Comparison of ENCODE assay signal across 8 cellular contexts in the genomic region with DNA sequence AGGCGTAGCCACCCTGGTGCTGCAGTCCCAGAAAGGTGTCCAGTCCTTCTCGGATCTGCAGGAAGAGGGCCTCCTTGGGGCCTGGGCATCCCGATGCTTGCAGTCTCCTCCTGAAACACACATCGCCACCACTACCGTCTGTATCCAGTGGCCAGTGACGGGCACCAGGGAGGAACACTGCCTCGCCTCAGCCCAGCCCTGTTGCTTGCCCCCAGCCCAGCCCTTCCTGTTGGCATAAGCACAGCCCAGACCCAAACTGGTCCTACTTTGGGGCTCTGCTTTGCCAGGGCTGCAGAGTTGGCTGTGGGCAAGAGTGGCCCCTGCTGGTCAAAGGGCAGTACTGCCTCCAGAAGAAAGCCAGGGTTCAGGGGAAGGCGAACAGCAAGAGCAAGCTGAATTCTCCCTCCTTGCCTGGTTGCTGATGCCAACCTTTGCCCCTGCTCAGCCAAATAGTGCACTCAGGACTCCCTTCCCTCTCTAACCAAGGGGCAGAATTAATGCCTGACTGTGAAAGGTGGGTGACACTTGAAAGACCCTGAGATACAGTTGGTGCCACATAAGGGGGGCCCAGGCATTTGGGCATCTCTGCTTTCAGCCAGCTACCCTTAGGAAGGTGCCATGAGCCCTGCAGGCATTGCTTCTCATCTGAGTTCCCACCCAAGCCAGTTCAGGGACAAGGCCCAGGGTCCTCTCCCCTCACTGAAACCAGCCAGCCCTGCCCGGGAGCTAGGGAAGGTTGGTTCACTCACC. TPM values are rescaled to one million over a fixed set of nuclear protein-coding genes. Genes with fewer than 3 reads are reported as not detected.
DNase-seq lines count a peak whose midpoint lies in the region; ATAC-seq and TF ChIP-seq lines count a peak whose summit lies in the region.

No MANE protein-coding gene starts in this region.

- H3K4me3 ChIP-seq in Karpas-422 (ENCODE audit: low read length) = peak overlapping the region; percentile 51; the same call in 1 of the 2 replicates
- H3K4me3 ChIP-seq in SJCRH30 = no peak overlapping the region
- peak overlapping the region; percentile 18 for H3K4me3 ChIP-seq in ovary
- peak overlapping the region; percentile 77 for H3K4me3 ChIP-seq in thoracic aorta

- TF ChIP-seq POLR2A in ovary (IDR thresholded peaks at IDR 0.05) = no peak

- CTCF ChIA-PET in activated naive CD4-positive, alpha-beta T cell treated with anti-CD3 and anti-CD28 coated beads for 36 hours (lab: Charles Lee) = interaction anchor here (0.5 to 6.7 kb wide), 24 partner anchors 8 to 97 kb away, joined by 3 to 129 read pairs (median 5); a partner anchor contains a TSS

- TF ChIP-seq EP300 in ovary (IDR thresholded peaks at IDR 0.05) = no peak

- TF ChIP-seq CTCF in glutamatergic neuron (IDR thresholded peaks at IDR 0.05; ENCODE audit: partially characterized antibody, unreplicated experiment) = peak; percentile 95
- TF ChIP-seq CTCF in ovary (IDR thresholded peaks at IDR 0.05) = peak; percentile 87 to 98 (median 97)
- peak; percentile 99 for TF ChIP-seq CTCF in thoracic aorta (IDR thresholded peaks at IDR 0.05)

- 15 to 22% (median 20%) methylated on average over 9 of the region's 9 CpGs for WGBS in ovary, 3 donors

- H3K27me3 ChIP-seq in Karpas-422 (ENCODE audit: low read length) (no peaks in the 10 kb centered on the region), SJCRH30 (no peaks in the 10 kb centered on the region), ovary (no peaks in the 10 kb centered on the region), thoracic aorta (replicated peaks; ENCODE audit: insufficient read depth) (no peaks in the 10 kb centered on the region)

- H3K4me2 ChIP-seq in Karpas-422 (ENCODE audit: low read depth, low read length, poor library complexity, severe bottlenecking) = peak overlapping the region; percentile 45

- DNase-seq in A172 (ENCODE audit: low spot score) (peak; percentile 80), Karpas-422 (peak; percentile 93), SJCRH30 (peak; percentile 61 to 83), glutamatergic neuron (peak; percentile 82), ovary (peak; percentile 70 to 82 (median 77)), thoracic aorta (ENCODE audit: low spot score) (no peak)
- DNase-seq in activated naive CD4-positive, alpha-beta T cell treated with anti-CD3 and anti-CD28 coated beads for 36 hours = peak; percentile 87

- no peaks in the 10 kb centered on the region for H3K27me3 Mint-ChIP-seq in activated naive CD4-positive, alpha-beta T cell treated with anti-CD3 and anti-CD28 coated beads for 36 hours (ENCODE audit: low read depth)
- peaks cover 7% of the 10 kb centered on the region for H3K27me3 Mint-ChIP-seq in glutamatergic neuron (ENCODE audit: unreplicated experiment)

- H3K9ac ChIP-seq in Karpas-422 (ENCODE audit: low read length) = peak overlapping the region; percentile 52

- H3K36me3 Mint-ChIP-seq in activated naive CD4-positive, alpha-beta T cell treated with anti-CD3 and anti-CD28 coated beads for 36 hours (ENCODE audit: low read depth) = no peaks in the 10 kb centered on the region
- no peaks in the 10 kb centered on the region for H3K36me3 Mint-ChIP-seq in glutamatergic neuron (ENCODE audit: unreplicated experiment)

- H3K9me2 ChIP-seq in Karpas-422 (replicated peaks; ENCODE audit: insufficient read depth, low read length) = no peaks in the 10 kb centered on the region

- H2AFZ ChIP-seq in Karpas-422 (ENCODE audit: low read length) = peak overlapping the region; percentile 86; the same call in 1 of the 2 replicates

- H3K4me3 Mint-ChIP-seq in activated naive CD4-positive, alpha-beta T cell treated with anti-CD3 and anti-CD28 coated beads for 36 hours = no peak overlapping the region
- H3K4me3 Mint-ChIP-seq in glutamatergic neuron (ENCODE audit: unreplicated experiment) = no peak overlapping the region

- H4K20me1 ChIP-seq in Karpas-422 (ENCODE audit: insufficient read depth, low read depth, low read length) = no peaks in the 10 kb centered on the region

- intact Hi-C loops in activated naive CD4-positive, alpha-beta T cell treated with anti-CD3 and anti-CD28 coated beads for 36 hours (cut with micrococcal nuclease) = loop anchor here (1.0 to 10.0 kb wide), 3 partner anchors 51 to 355 kb away; a partner anchor contains a TSS
- intact Hi-C loops in ovary (cut with DNase I) = loop anchor here in 2 of 4 donors (2.0 kb wide), 2 partner anchors 51 to 53 kb away; no protein-coding TSS in a partner anchor

- H3K27ac ChIP-seq in Karpas-422 (ENCODE audit: low read length) (no peak overlapping the region), SJCRH30 (no peak overlapping the region), ovary (no peak overlapping the region), thoracic aorta (peak overlapping the region; percentile 75 to 76)

- ATAC-seq in GM18498 (IDR thresholded peaks at IDR 0.05; ENCODE audit: unreplicated experiment) (peak; percentile 75), thoracic aorta (ENCODE audit: insufficient number of reproducible peaks, low FRiP score, low read depth) (peak; percentile 73)

- no peaks in the 10 kb centered on the region for H3K79me2 ChIP-seq in Karpas-422 (ENCODE audit: low read length)

- peaks cover 4% of the 10 kb centered on the region for H3K4me1 Mint-ChIP-seq in activated naive CD4-positive, alpha-beta T cell treated with anti-CD3 and anti-CD28 coated beads for 36 hours (ENCODE audit: low read depth)
- peaks cover 3% of the 10 kb centered on the region for H3K4me1 Mint-ChIP-seq in glutamatergic neuron (ENCODE audit: low read depth, unreplicated experiment)

- H3K27ac Mint-ChIP-seq in activated naive CD4-positive, alpha-beta T cell treated with anti-CD3 and anti-CD28 coated beads for 36 hours = no peak overlapping the region
- H3K27ac Mint-ChIP-seq in glutamatergic neuron (ENCODE audit: unreplicated experiment) = no peak overlapping the region

- H3K4me1 ChIP-seq in Karpas-422 (ENCODE audit: low read length) (peaks cover 11% of the 10 kb centered on the region), SJCRH30 (peaks cover 6% of the 10 kb centered on the region), ovary (ENCODE audit: insufficient read depth) (no peaks in the 10 kb centered on the region), thoracic aorta (ENCODE audit: control insufficient read depth in 1 of 2, low read depth in 2 of 2) (peaks cover 0 to 39% of the 10 kb centered on the region in 2 donors)

- no peaks in the 10 kb centered on the region for H3K9me3 Mint-ChIP-seq in activated naive CD4-positive, alpha-beta T cell treated with anti-CD3 and anti-CD28 coated beads for 36 hours
- peaks cover 4% of the 10 kb centered on the region for H3K9me3 Mint-ChIP-seq in glutamatergic neuron (ENCODE audit: unreplicated experiment)

- H3K36me3 ChIP-seq in Karpas-422 (ENCODE audit: insufficient read depth, low read length) (no peaks in the 10 kb centered on the region), SJCRH30 (no peaks in the 10 kb centered on the region), ovary (no peaks in the 10 kb centered on the region), thoracic aorta (no peaks in the 10 kb centered on the region)

- H3K9me3 ChIP-seq in Karpas-422 (ENCODE audit: low read length) (no peaks in the 10 kb centered on the region), SJCRH30 (replicated peaks) (no peaks in the 10 kb centered on the region), ovary (no peaks in the 10 kb centered on the region), thoracic aorta (no peaks in the 10 kb centered on the region)

RNA-seq across cellular contexts. Expression of a gene that starts 11.1 kb away (rescaled TPM):
- total RNA-seq in A172 (2014; rRNA removed; shearing (Covaris generic)) = 153 and 155 TPM in 2 replicates
- 85.1 and 207 TPM in 2 replicates for total RNA-seq in Karpas-422 (2014; rRNA removed; shearing (Covaris generic); ENCODE audit: low replicate concordance)
- total RNA-seq in SJCRH30 (2014; rRNA removed; shearing (Covaris generic)) = 152 and 167 TPM in 2 replicates
- total RNA-seq in activated naive CD4-positive, alpha-beta T cell treated with anti-CD3 and anti-CD28 coated beads for 36 hours = 100 to 1,000 TPM; 154 to 159 TPM
- total RNA-seq in glutamatergic neuron (ENCODE audit: unreplicated experiment) = 222 TPM
- 100 to 1,000 TPM in 1 of 7 donors, 10 to 100 TPM in 6; 41.0 to 221 (median 63.3) TPM for total RNA-seq in ovary
- polyA plus RNA-seq in ovary = 100 to 1,000 TPM in 1 of 2 donors, 10 to 100 TPM in 1; 36.3 to 108 TPM
- 100 to 1,000 TPM; 162 to 166 TPM for total RNA-seq in thoracic aorta

RNA-seq across cellular contexts. Expression of a gene that starts 31.3 kb away (rescaled TPM):
- total RNA-seq in A172 (2014; rRNA removed; shearing (Covaris generic)) = 573 and 778 TPM in 2 replicates
- 145 and 205 TPM in 2 replicates for total RNA-seq in Karpas-422 (2014; rRNA removed; shearing (Covaris generic); ENCODE audit: low replicate concordance)
- 170 and 183 TPM in 2 replicates for total RNA-seq in SJCRH30 (2014; rRNA removed; shearing (Covaris generic))
- total RNA-seq in activated naive CD4-positive, alpha-beta T cell treated with anti-CD3 and anti-CD28 coated beads for 36 hours = 100 to 1,000 TPM; 141 to 142 TPM
- 199 TPM for total RNA-seq in glutamatergic neuron (ENCODE audit: unreplicated experiment)
- total RNA-seq in ovary = 100 to 1,000 TPM; 261 to 496 (median 272) TPM
- 100 to 1,000 TPM; 465 to 601 TPM for polyA plus RNA-seq in ovary
- 100 to 1,000 TPM; 132 to 241 TPM for total RNA-seq in thoracic aorta

RNA-seq across cellular contexts. Expression of a gene that starts 48.0 kb away (rescaled TPM):
- not detected in 2 replicates for total RNA-seq in A172 (2014; rRNA removed; shearing (Covaris generic))
- not detected in 2 replicates for total RNA-seq in Karpas-422 (2014; rRNA removed; shearing (Covaris generic); ENCODE audit: low replicate concordance)
- 0.08 TPM in 1 of 2 replicates, not detected in the other for total RNA-seq in SJCRH30 (2014; rRNA removed; shearing (Covaris generic))
- total RNA-seq in activated naive CD4-positive, alpha-beta T cell treated with anti-CD3 and anti-CD28 coated beads for 36 hours = under 1 TPM in 1 of 2 experiments, not detected in 1; 0.29 TPM
- total RNA-seq in glutamatergic neuron (ENCODE audit: unreplicated experiment) (not detected), ovary (not detected), thoracic aorta (not detected)
- not detected for polyA plus RNA-seq in ovary

RNA-seq across cellular contexts. Expression of a gene that starts 55.2 kb away (rescaled TPM):
- 52.3 and 53.9 TPM in 2 replicates for total RNA-seq in A172 (2014; rRNA removed; shearing (Covaris generic))
- total RNA-seq in Karpas-422 (2014; rRNA removed; shearing (Covaris generic); ENCODE audit: low replicate concordance) = 42.7 and 63.2 TPM in 2 replicates
- total RNA-seq in SJCRH30 (2014; rRNA removed; shearing (Covaris generic)) = 36.4 and 52.1 TPM in 2 replicates
- total RNA-seq in activated naive CD4-positive, alpha-beta T cell treated with anti-CD3 and anti-CD28 coated beads for 36 hours = 10 to 100 TPM; 82.3 to 87.2 TPM
- 51.8 TPM for total RNA-seq in glutamatergic neuron (ENCODE audit: unreplicated experiment)
- total RNA-seq in ovary = 10 to 100 TPM; 38.1 to 61.1 (median 46.4) TPM
- polyA plus RNA-seq in ovary = 10 to 100 TPM; 35.4 to 47.1 TPM
- 10 to 100 TPM; 50.6 to 56.9 TPM for total RNA-seq in thoracic aorta

Comparison
In these comparisons a context has a peak if more than half of its experiments do, and no peak if none do; other contexts are left out.
1. H3K27ac ChIP-seq: peak in thoracic aorta (2 of 2); none in Karpas-422 (single experiment), SJCRH30 (single experiment) and ovary (0 of 2).
2. Peak in every context shown above with its lines, with median percentiles within 50 percentile points of each other: CTCF ChIP-seq.